Comparison of ENCODE assay signal across 12 cellular contexts in genomic region chr7:117808273-117808868, GRCh38.
DNase-seq lines count a peak whose midpoint lies in the region; ATAC-seq and TF ChIP-seq lines count a peak whose summit lies in the region.
"Had no signal": no experiment of that assay in that cellular context is flagged by ENCODE, and none has a peak within 500 bp of the region (broad histone marks: within the 10 kb centered on the region; RNA-seq: fewer than 3 reads in every experiment).

No MANE protein-coding gene starts in this region.

- H3K36me3 Mint-ChIP-seq in dendritic cell treated with granulocyte-macrophage colony-stimulating factor and Interleukin-4, amounts not matched to agents 40 ng/mL and 50 ng/mL, for 4 days (ENCODE audit: low read depth) = peaks cover 69% of the 10 kb centered on the region
- H3K36me3 Mint-ChIP-seq: activated naive CD8-positive, alpha-beta T cell treated with anti-CD3 and anti-CD28 coated beads for 36 hours; natural killer cell had no signal

- TF ChIP-seq CTCF in A673 (conservative IDR thresholded peaks at IDR 0.05; ENCODE audit: low read depth, low read length) (no peak), lung (IDR thresholded peaks at IDR 0.05; ENCODE audit: control extremely low read depth, extremely low read depth) (no peak)

- POLR2A ChIA-PET in A673 (lab: Charles Lee; ENCODE audit: low non-redundant PET) = interaction anchor here (0.5 to 0.6 kb wide), 2 partner anchors 33 to 75 kb away, joined by 3 to 4 read pairs; no protein-coding TSS in a partner anchor

- H3K4me1 ChIP-seq in A673 (ENCODE audit: insufficient read depth, low read length, poor library complexity, severe bottlenecking) (peaks cover 17% of the 10 kb centered on the region), lung (ENCODE audit: control insufficient read depth in 2 of 2, insufficient read depth in 2 of 2, low read length in 2 of 2) (peaks cover 0 to 15% of the 10 kb centered on the region in 2 donors)

- H3K27ac ChIP-seq in A673 (ENCODE audit: low read depth, low read length, poor library complexity, severe bottlenecking) (no peak overlapping the region), lung (ENCODE audit: low read depth in 1 of 2, low read length in 1 of 2) (no peak overlapping the region)

- H3K9me3 ChIP-seq in A673 (ENCODE audit: low read depth, low read length, poor library complexity, severe bottlenecking) = no peaks in the 10 kb centered on the region
- no peaks in the 10 kb centered on the region for H3K9me3 ChIP-seq in lung (ENCODE audit: control insufficient read depth in 2 of 2, insufficient read depth in 1 of 2, low read length in 1 of 2)

- no peak overlapping the region for H3K4me3 ChIP-seq in A673 (ENCODE audit: low read depth, low read length, poor library complexity, severe bottlenecking)
- no peak overlapping the region for H3K4me3 ChIP-seq in lung

- no peak overlapping the region for H3K4me3 Mint-ChIP-seq in dendritic cell treated with granulocyte-macrophage colony-stimulating factor and Interleukin-4, amounts not matched to agents 40 ng/mL and 50 ng/mL, for 4 days
- H3K4me3 Mint-ChIP-seq: activated naive CD8-positive, alpha-beta T cell treated with anti-CD3 and anti-CD28 coated beads for 36 hours; natural killer cell had no signal

- H3K4me1 Mint-ChIP-seq in dendritic cell treated with granulocyte-macrophage colony-stimulating factor and Interleukin-4, amounts not matched to agents 40 ng/mL and 50 ng/mL, for 4 days (ENCODE audit: low read depth) = peaks cover 16% of the 10 kb centered on the region
- H3K4me1 Mint-ChIP-seq: activated naive CD8-positive, alpha-beta T cell treated with anti-CD3 and anti-CD28 coated beads for 36 hours; natural killer cell had no signal

- H3K36me3 ChIP-seq in A673 (ENCODE audit: insufficient read depth, low read length, poor library complexity, severe bottlenecking) (no peaks in the 10 kb centered on the region), lung (ENCODE audit: control insufficient read depth in 2 of 2, insufficient read depth in 2 of 2, low read length in 2 of 2) (no peaks in the 10 kb centered on the region)

- BruUV-seq in A673 (replicated peaks; lab: Mats Ljungman, UMichigan) = no TSS peak

- intact Hi-C loops in A673 (cut with micrococcal nuclease; ENCODE audit: unreplicated experiment) = no loop called here
- intact Hi-C loops in dendritic cell treated with granulocyte-macrophage colony-stimulating factor and Interleukin-4, amounts not matched to agents 40 ng/mL and 50 ng/mL, for 4 days (cut with micrococcal nuclease) = loop anchor here (2.0 kb wide), 1 partner anchor 14 kb away; no protein-coding TSS in a partner anchor

- CTCF ChIA-PET in A673 (lab: Charles Lee) = no interaction called here

- peak; percentile 52 for DNase-seq in A673 (ENCODE audit: low spot score)
- DNase-seq in NCI-H2081 treated with DMSO at 0.1 percent for 48 hours (lab: John Stamatoyannopoulos, UW) = peak; percentile 84
- no peak for DNase-seq in lung (ENCODE audit: low spot score)
- no peak for DNase-seq in COLO668 (lab: John Stamatoyannopoulos, UW; ENCODE audit: unreplicated experiment)
- DNase-seq in activated naive CD4-positive, alpha-beta T cell treated with Interleukin-2 at 50 U/mL for 16 hours = no peak
- no peak for DNase-seq in NCI-H1048 (lab: John Stamatoyannopoulos, UW)
- DNase-seq in activated CD4-positive, CD25-positive, alpha-beta regulatory T cell (lab: John Stamatoyannopoulos, UW) = no peak
- DNase-seq: activated CD4-positive, CD25-positive, alpha-beta regulatory T cell treated with anti-CD3 and anti-CD28 coated beads, Interleukin-2, amount 50 U/mL, for 72 hours; activated naive CD8-positive, alpha-beta T cell treated with anti-CD3 and anti-CD28 coated beads for 36 hours; foreskin fibroblast; natural killer cell had no signal

- H3K9me3 Mint-ChIP-seq in dendritic cell treated with granulocyte-macrophage colony-stimulating factor and Interleukin-4, amounts not matched to agents 40 ng/mL and 50 ng/mL, for 4 days = no peaks in the 10 kb centered on the region
- H3K9me3 Mint-ChIP-seq: activated naive CD8-positive, alpha-beta T cell treated with anti-CD3 and anti-CD28 coated beads for 36 hours had no signal

- H3K27ac Mint-ChIP-seq in dendritic cell treated with granulocyte-macrophage colony-stimulating factor and Interleukin-4, amounts not matched to agents 40 ng/mL and 50 ng/mL, for 4 days = peak overlapping the region; percentile 32
- H3K27ac Mint-ChIP-seq: activated naive CD8-positive, alpha-beta T cell treated with anti-CD3 and anti-CD28 coated beads for 36 hours; natural killer cell had no signal

- peaks cover 2% of the 10 kb centered on the region for H3K27me3 Mint-ChIP-seq in dendritic cell treated with granulocyte-macrophage colony-stimulating factor and Interleukin-4, amounts not matched to agents 40 ng/mL and 50 ng/mL, for 4 days
- H3K27me3 Mint-ChIP-seq: activated naive CD8-positive, alpha-beta T cell treated with anti-CD3 and anti-CD28 coated beads for 36 hours had no signal

- ATAC-seq in lung (ENCODE audit: insufficient read depth, low FRiP score) = peak; percentile 81
- ATAC-seq: natural killer cell had no signal

- 65 to 83% methylated on average over 8 of the region's 8 CpGs for WGBS in lung, 2 donors

- H3K27me3 ChIP-seq in A673 (replicated peaks; ENCODE audit: insufficient read depth, low read depth, low read length, poor library complexity) = no peaks in the 10 kb centered on the region
- H3K27me3 ChIP-seq in lung (ENCODE audit: control insufficient read depth, insufficient read depth) = no peaks in the 10 kb centered on the region

Comparison
In these comparisons a context has a peak if more than half of its experiments do, and no peak if none do; other contexts are left out.
1. DNase-seq: peak in A673 (single experiment) and NCI-H2081 treated with DMSO at 0.1 percent for 48 hours (single experiment); none in lung (single experiment), COLO668 (single experiment), activated naive CD4-positive, alpha-beta T cell treated with Interleukin-2 at 50 U/mL for 16 hours (single experiment), NCI-H1048 (single experiment) and activated CD4-positive, CD25-positive, alpha-beta regulatory T cell (0 of 4).